22 cellular contexts compared by ENCODE assay signal in the genomic region with DNA sequence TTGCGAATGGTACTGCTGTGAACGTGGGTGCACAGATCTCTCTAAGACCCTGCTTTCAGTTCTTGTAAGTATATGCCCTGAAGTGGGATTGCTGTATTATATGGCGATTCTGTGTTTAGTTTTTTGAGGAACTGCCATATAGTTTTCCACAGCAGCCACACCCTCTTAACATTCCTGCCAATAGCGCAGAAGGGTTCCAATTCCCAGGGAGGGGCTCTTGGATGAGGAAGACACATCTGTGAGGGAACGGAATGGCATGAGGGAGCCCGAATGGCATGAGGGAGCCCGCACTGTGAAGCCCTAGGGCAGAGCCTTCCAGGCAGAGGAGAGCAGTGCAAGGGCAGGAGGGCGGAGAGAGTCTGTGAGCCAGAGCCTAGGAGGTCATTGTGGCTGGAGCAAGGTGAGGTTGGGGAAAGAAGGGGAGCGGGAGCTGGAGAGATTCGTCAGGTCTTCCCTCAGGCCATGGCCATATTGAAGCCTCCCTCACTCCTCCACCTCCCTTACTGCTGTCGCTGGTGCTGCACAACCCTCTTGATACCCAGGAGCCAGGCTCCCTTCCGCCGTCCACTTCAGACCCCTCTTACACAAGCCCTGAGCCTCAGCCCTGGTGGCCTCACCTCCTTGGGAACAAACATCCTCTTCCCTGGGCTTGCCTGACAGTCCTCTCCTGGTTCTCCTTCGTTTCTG. TPM values are rescaled to one million over a fixed set of nuclear protein-coding genes. Genes with fewer than 3 reads are reported as not detected.
"Had no signal": no experiment of that assay in that cellular context is flagged by ENCODE, and none has a peak within 500 bp of the region (broad histone marks: within the 10 kb centered on the region; RNA-seq: fewer than 3 reads in every experiment).

No MANE protein-coding gene starts in this region.

- DNase-seq: activated naive CD4-positive, alpha-beta T cell treated with anti-CD3 and anti-CD28 coated beads for 36 hours; activated T-cell treated with anti-CD3 and anti-CD28 coated beads, Interleukin-2, amount 50 U/mL, for 1 hour; anterior cingulate cortex; caudate nucleus; effector memory CD4-positive, alpha-beta T cell; heart right ventricle; lower lobe of right lung; mesendoderm; naive B cell; occipital lobe; stimulated activated CD4-positive, alpha-beta T cell treated with anti-CD3 and anti-CD28 coated beads, Interleukin-12 subunit alpha, Interleukin-12 subunit beta, amount 100 ng/mL, for 4 hours; stimulated activated CD4-positive, alpha-beta T cell treated with anti-CD3 and anti-CD28 coated beads, Interleukin-4, amount 100 ng/mL, for 4 hours; substantia nigra; T1000 had no signal

- H3K9me3 ChIP-seq: esophagus muscularis mucosa, heart right ventricle, lower lobe of right lung, tibial nerve, vagina had no signal

- H3K27me3 ChIP-seq: esophagus muscularis mucosa, tibial nerve, vagina had no signal

- H3K4me3 ChIP-seq: esophagus muscularis mucosa, heart right ventricle, lower lobe of right lung, tibial nerve, vagina had no signal

- H3K27ac ChIP-seq: esophagus muscularis mucosa, heart right ventricle, vagina had no signal

- H3K36me3 ChIP-seq: tibial nerve, vagina had no signal

- ATAC-seq: lower lobe of right lung, WTC11 had no signal

- FAIRE-seq: colon, endothelial cell of umbilical vein, keratinocyte had no signal

RNA-seq across cellular contexts. Expression of gene FGD5, which starts 51.3 kb away (rescaled TPM):
- total RNA-seq: activated naive CD4-positive, alpha-beta T cell treated with anti-CD3 and anti-CD28 coated beads for 36 hours had no signal
- polyA plus RNA-seq: keratinocyte, neural cell had no signal
